ENCODE assay signal across 9 cellular contexts in genomic region chr6:25366785-25367657, GRCh38.
DNase-seq lines count a peak whose midpoint lies in the region; ATAC-seq and TF ChIP-seq lines count a peak whose summit lies in the region.
"Had no signal": no experiment of that assay in that cellular context is flagged by ENCODE, and none has a peak within 500 bp of the region (broad histone marks: within the 10 kb centered on the region; RNA-seq: fewer than 3 reads in every experiment).

No MANE protein-coding gene starts in this region.

- H3K9ac ChIP-seq in MM.1S (ENCODE audit: low read length) = peak overlapping the region; percentile 54

- intact Hi-C loops in body of pancreas (cut with DNase I) = no loop called here

- no peak for TF ChIP-seq POLR2A in body of pancreas (IDR thresholded peaks at IDR 0.05)

- TF ChIP-seq CTCF in MM.1S (IDR thresholded peaks at IDR 0.05; ENCODE audit: low read length) (no peak), body of pancreas (IDR thresholded peaks at IDR 0.05) (no peak), foreskin fibroblast (IDR thresholded peaks at IDR 0.05; ENCODE audit: low read depth, low read length) (no peak)

- H3K4me2 ChIP-seq in MM.1S (ENCODE audit: low read depth, low read length) = peak overlapping the region; percentile 86

- H3K9me2 ChIP-seq in MM.1S (replicated peaks; ENCODE audit: insufficient read depth, low read length) = no peaks in the 10 kb centered on the region

- no peaks in the 10 kb centered on the region for H3K36me3 ChIP-seq in MM.1S (replicated peaks; ENCODE audit: insufficient read depth, low read length)
- H3K36me3 ChIP-seq in body of pancreas (replicated peaks in 1 of 2; ENCODE audit: insufficient read depth in 1 of 2, low read depth in 2 of 2) = no peaks in the 10 kb centered on the region
- H3K36me3 ChIP-seq: lower lobe of right lung had no signal

- peaks cover 55% of the 10 kb centered on the region for H3F3A ChIP-seq in MM.1S (ENCODE audit: insufficient read depth, low read length)

- no peak overlapping the region for H2AFZ ChIP-seq in MM.1S (ENCODE audit: low read length)

- H3K27me3 ChIP-seq in MM.1S (replicated peaks; ENCODE audit: insufficient read depth, low read length) (no peaks in the 10 kb centered on the region), body of pancreas (no peaks in the 10 kb centered on the region)

- H3K79me2 ChIP-seq in MM.1S (ENCODE audit: low read length) = peaks cover 98% of the 10 kb centered on the region

- H4K20me1 ChIP-seq in MM.1S (ENCODE audit: insufficient read depth, low read length) = no peaks in the 10 kb centered on the region

- H3K4me1 ChIP-seq in MM.1S (ENCODE audit: low read length) = peaks cover 40% of the 10 kb centered on the region
- peaks cover 47% of the 10 kb centered on the region for H3K4me1 ChIP-seq in body of pancreas

- WGBS in body of pancreas, 2 donors = 41 to 46% methylated on average over 1 of the region's 1 CpG

- no peaks in the 10 kb centered on the region for H3K9me3 ChIP-seq in MM.1S (replicated peaks; ENCODE audit: insufficient read depth, low read length)
- H3K9me3 ChIP-seq in body of pancreas = no peaks in the 10 kb centered on the region
- H3K9me3 ChIP-seq: lower lobe of right lung had no signal

- DNase-seq in activated naive CD4-positive, alpha-beta T cell treated with Interleukin-2 at 50 U/mL for 16 hours = peak; percentile 23
- DNase-seq in activated naive CD4-positive, alpha-beta T cell (lab: John Stamatoyannopoulos, UW) = no peak
- DNase-seq in MM.1S (peak; percentile 82), body of pancreas (peak in 1 of 4 donors; percentile 8), KG1 (lab: John Stamatoyannopoulos, UW) (no peak), foreskin fibroblast (no peak), iPS-NIHi11 (ENCODE audit: low spot score) (no peak)
- peak; percentile 37 for DNase-seq in stimulated activated naive CD8-positive, alpha-beta T cell treated with anti-CD3 and anti-CD28 coated beads, Interleukin-15, Interleukin-2, amounts not matched to agents 100 U/mL and 50 U/mL, for 24 hours
- DNase-seq: lower lobe of right lung had no signal

- H3K4me3 ChIP-seq in MM.1S (ENCODE audit: low read length) = peak overlapping the region; percentile 29
- no peak overlapping the region for H3K4me3 ChIP-seq in body of pancreas
- no peak overlapping the region for H3K4me3 ChIP-seq in foreskin fibroblast (ENCODE audit: low read depth in 1 of 2, low read length in 2 of 2)
- H3K4me3 ChIP-seq: lower lobe of right lung had no signal

- ATAC-seq in body of pancreas = peak; percentile 63
- ATAC-seq in stimulated activated naive CD8-positive, alpha-beta T cell treated with anti-CD3 and anti-CD28 coated beads, Interleukin-15, Interleukin-2, amounts not matched to agents 100 U/mL and 50 U/mL, for 24 hours = peak; percentile 44

- H3K27ac ChIP-seq in MM.1S (ENCODE audit: low read length) (peak overlapping the region; percentile 97), body of pancreas (peak overlapping the region in 3 of 4 donors; percentile 19 to 50 (median 39))
- H3K27ac ChIP-seq: lower lobe of right lung had no signal

Comparison
In these comparisons a context has a peak if more than half of its experiments do, and no peak if none do; other contexts are left out.
1. DNase-seq: peak in activated naive CD4-positive, alpha-beta T cell treated with Interleukin-2 at 50 U/mL for 16 hours (single experiment), MM.1S (single experiment) and stimulated activated naive CD8-positive, alpha-beta T cell treated with anti-CD3 and anti-CD28 coated beads, Interleukin-15, Interleukin-2, amounts not matched to agents 100 U/mL and 50 U/mL, for 24 hours (single experiment); none in activated naive CD4-positive, alpha-beta T cell (0 of 4), KG1 (single experiment), foreskin fibroblast (0 of 2) and iPS-NIHi11 (single experiment).